ENCODE assay signal across 8 cellular contexts in genomic region chr19:46862504-46862835, GRCh38.
A peak's percentile ranks its signal among the peaks of the same experiment; 100 is the strongest.
DNase-seq lines count a peak whose midpoint lies in the region; ATAC-seq and TF ChIP-seq lines count a peak whose summit lies in the region.

No MANE protein-coding gene starts in this region.

- H3K9me3 ChIP-seq in iPS DF 6.9 (ENCODE audit: control insufficient read depth, insufficient read depth, low read length): no peaks in the 10 kb centered on the region

- DNase-seq in iPS DF 6.9 (ENCODE audit: low read depth, low spot score) (no peak), OCI-M2 (lab: John Stamatoyannopoulos, UW; ENCODE audit: unreplicated experiment) (no peak), NCI-H524 treated with DMSO at 0.1 percent for 48 hours (lab: John Stamatoyannopoulos, UW) (no peak)
- no peak for DNase-seq in effector CD4-positive, alpha-beta T cell

- WGBS in iPS DF 6.9 (ENCODE audit: insufficient coverage, insufficient read length): no CpG with 5 or more reads among the region's 9 CpGs

- ATAC-seq in GM19395 (IDR thresholded peaks at IDR 0.05; ENCODE audit: unreplicated experiment): no peak

- H3K27ac ChIP-seq in VCaP (peak overlapping the region; percentile 99), iPS DF 6.9 (ENCODE audit: low read length) (no peak overlapping the region), skin epidermis (peak overlapping the region in 12 of 21 experiments; percentile 43 to 99 (median 95))

- H3K36me3 ChIP-seq in iPS DF 6.9 (ENCODE audit: control insufficient read depth, insufficient read depth, low read length): no peaks in the 10 kb centered on the region

- no peak for TF ChIP-seq CTCF in GM12875 (IDR thresholded peaks at IDR 0.05; ENCODE audit: borderline replicate concordance, insufficient read depth, low read depth, low read length)
- TF ChIP-seq CTCF in VCaP (conservative IDR thresholded peaks at IDR 0.05): no peak

- H3K27me3 ChIP-seq in iPS DF 6.9 (ENCODE audit: control insufficient read depth, insufficient read depth, low read length): no peaks in the 10 kb centered on the region

- H3K4me1 ChIP-seq in iPS DF 6.9 (ENCODE audit: control insufficient read depth, insufficient read depth, low read length): peaks cover 2% of the 10 kb centered on the region; the same call in 1 of the 2 replicates

- peak overlapping the region; percentile 91 for H3K4me3 ChIP-seq in GM12875 (ENCODE audit: low read depth, low read length)
- peak overlapping the region; percentile 77; the same call in 1 of the 2 replicates for H3K4me3 ChIP-seq in iPS DF 6.9 (ENCODE audit: low read length)
- peak overlapping the region in 6 of 7 experiments; percentile 78 to 97 (median 92) for H3K4me3 ChIP-seq in skin epidermis
